1 cellular context compared by ENCODE assay signal in the genomic region with DNA sequence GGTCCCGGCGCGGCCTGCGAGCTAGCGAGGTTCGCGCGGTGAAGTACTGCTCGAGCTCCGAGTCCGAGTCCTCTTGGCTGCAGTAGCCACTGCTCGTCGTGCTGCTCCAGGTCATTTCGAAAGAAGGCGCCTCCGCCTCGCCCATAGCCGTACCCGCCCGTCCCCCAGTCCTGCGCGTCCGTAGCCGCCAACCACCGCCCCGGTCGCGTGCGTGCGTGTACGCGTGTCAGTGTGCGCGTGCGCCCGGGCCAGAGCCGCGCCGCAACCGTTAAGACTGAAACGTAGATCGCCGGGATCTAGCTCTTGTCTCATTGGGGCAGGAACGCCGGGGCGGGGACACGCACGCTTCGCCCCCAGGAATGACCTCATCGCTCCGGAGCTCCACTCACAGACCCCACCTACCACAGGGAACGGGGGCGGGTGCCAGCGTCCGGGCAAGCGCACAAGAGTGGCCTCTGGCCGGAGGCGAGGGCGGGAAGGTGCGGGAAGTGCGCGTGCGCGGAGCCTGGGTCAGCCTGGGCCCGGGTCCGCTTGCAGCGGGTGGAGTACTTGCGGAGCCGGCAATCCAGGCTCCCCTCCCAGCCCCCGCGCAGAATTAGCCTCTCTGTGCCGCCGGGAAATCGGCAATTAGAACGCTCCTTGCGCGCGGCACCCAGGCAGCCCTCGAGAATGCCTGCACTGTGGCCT.
TF ChIP-seq lines count a peak whose summit lies in the region.

No MANE protein-coding gene starts in this region.

TF ChIP-seq in HepG2, 621 proteins besides CTCF, POLR2A, EP300 and RAD21 (continued from another document):
- TF ChIP-seq TMF1 (CRISPR knock-in tag; IDR thresholded peaks at IDR 0.05; ENCODE audit: low read depth) (peak; percentile 91), ZNF230 (CRISPR knock-in tag; IDR thresholded peaks at IDR 0.05) (peak; percentile 85; the same call in 1 of the 2 replicates), ZNF552 (CRISPR knock-in tag; IDR thresholded peaks at IDR 0.05; ENCODE audit: borderline replicate concordance) (peak; percentile 60; the same call in 1 of the 2 replicates), SP4 (CRISPR knock-in tag; IDR thresholded peaks at IDR 0.05) (peak; percentile 82), LCORL (IDR thresholded peaks at IDR 0.05) (no peak), LCORL (CRISPR knock-in tag; IDR thresholded peaks at IDR 0.05) (peak; percentile 83; the same call in 1 of the 2 replicates), YY1 (IDR thresholded peaks at IDR 0.05; ENCODE audit: insufficient read depth, insufficient replicate concordance, low read depth, low read length) (peak; percentile 12), ZNF33A (CRISPR knock-in tag; IDR thresholded peaks at IDR 0.05; ENCODE audit: borderline replicate concordance) (no peak), MEF2D (CRISPR knock-in tag; IDR thresholded peaks at IDR 0.05) (peak; percentile 86), CBX1 (IDR thresholded peaks at IDR 0.05; ENCODE audit: low read depth) (no peak), ZNF709 (CRISPR knock-in tag; IDR thresholded peaks at IDR 0.05) (peak; percentile 93), ZNF101 (CRISPR knock-in tag; IDR thresholded peaks at IDR 0.05; ENCODE audit: borderline replicate concordance, low read depth) (0 out of 2 replicates have a peak, but pooled peaks have one; percentile 27), ZNF563 (CRISPR knock-in tag; IDR thresholded peaks at IDR 0.05) (peak; percentile 54; the same call in 1 of the 2 replicates), ZFX (CRISPR knock-in tag; IDR thresholded peaks at IDR 0.05; ENCODE audit: low read depth) (peak; percentile 94), ZNF274 (CRISPR knock-in tag; IDR thresholded peaks at IDR 0.05) (0 out of 2 replicates have a peak, but pooled peaks have one; percentile 46), ZNF878 (CRISPR knock-in tag; IDR thresholded peaks at IDR 0.05) (0 out of 2 replicates have a peak, but pooled peaks have one; percentile 1), MYNN (CRISPR knock-in tag; IDR thresholded peaks at IDR 0.05; ENCODE audit: low read depth) (0 out of 2 replicates have a peak, but pooled peaks have one; percentile 17), HCFC1 (IDR thresholded peaks at IDR 0.05; ENCODE audit: low read depth, low read length) (peak; percentile 26; the same call in 1 of the 2 replicates), RBM39 (IDR thresholded peaks at IDR 0.05; ENCODE audit: low read depth, low read length, poor library complexity, severe bottlenecking) (no peak), FOXA3 (CRISPR knock-in tag; IDR thresholded peaks at IDR 0.05) (peak; percentile 13; the same call in 1 of the 2 replicates), CCDC6 (CRISPR knock-in tag; IDR thresholded peaks at IDR 0.05) (no peak), CBX5 (CRISPR knock-in tag; IDR thresholded peaks at IDR 0.05; ENCODE audit: borderline replicate concordance) (no peak; the same call in 1 of the 2 replicates), ZSCAN21 (CRISPR knock-in tag; IDR thresholded peaks at IDR 0.05; ENCODE audit: borderline replicate concordance) (peak; percentile 68; the same call in 1 of the 2 replicates)
- TF ChIP-seq, protein P1, sequence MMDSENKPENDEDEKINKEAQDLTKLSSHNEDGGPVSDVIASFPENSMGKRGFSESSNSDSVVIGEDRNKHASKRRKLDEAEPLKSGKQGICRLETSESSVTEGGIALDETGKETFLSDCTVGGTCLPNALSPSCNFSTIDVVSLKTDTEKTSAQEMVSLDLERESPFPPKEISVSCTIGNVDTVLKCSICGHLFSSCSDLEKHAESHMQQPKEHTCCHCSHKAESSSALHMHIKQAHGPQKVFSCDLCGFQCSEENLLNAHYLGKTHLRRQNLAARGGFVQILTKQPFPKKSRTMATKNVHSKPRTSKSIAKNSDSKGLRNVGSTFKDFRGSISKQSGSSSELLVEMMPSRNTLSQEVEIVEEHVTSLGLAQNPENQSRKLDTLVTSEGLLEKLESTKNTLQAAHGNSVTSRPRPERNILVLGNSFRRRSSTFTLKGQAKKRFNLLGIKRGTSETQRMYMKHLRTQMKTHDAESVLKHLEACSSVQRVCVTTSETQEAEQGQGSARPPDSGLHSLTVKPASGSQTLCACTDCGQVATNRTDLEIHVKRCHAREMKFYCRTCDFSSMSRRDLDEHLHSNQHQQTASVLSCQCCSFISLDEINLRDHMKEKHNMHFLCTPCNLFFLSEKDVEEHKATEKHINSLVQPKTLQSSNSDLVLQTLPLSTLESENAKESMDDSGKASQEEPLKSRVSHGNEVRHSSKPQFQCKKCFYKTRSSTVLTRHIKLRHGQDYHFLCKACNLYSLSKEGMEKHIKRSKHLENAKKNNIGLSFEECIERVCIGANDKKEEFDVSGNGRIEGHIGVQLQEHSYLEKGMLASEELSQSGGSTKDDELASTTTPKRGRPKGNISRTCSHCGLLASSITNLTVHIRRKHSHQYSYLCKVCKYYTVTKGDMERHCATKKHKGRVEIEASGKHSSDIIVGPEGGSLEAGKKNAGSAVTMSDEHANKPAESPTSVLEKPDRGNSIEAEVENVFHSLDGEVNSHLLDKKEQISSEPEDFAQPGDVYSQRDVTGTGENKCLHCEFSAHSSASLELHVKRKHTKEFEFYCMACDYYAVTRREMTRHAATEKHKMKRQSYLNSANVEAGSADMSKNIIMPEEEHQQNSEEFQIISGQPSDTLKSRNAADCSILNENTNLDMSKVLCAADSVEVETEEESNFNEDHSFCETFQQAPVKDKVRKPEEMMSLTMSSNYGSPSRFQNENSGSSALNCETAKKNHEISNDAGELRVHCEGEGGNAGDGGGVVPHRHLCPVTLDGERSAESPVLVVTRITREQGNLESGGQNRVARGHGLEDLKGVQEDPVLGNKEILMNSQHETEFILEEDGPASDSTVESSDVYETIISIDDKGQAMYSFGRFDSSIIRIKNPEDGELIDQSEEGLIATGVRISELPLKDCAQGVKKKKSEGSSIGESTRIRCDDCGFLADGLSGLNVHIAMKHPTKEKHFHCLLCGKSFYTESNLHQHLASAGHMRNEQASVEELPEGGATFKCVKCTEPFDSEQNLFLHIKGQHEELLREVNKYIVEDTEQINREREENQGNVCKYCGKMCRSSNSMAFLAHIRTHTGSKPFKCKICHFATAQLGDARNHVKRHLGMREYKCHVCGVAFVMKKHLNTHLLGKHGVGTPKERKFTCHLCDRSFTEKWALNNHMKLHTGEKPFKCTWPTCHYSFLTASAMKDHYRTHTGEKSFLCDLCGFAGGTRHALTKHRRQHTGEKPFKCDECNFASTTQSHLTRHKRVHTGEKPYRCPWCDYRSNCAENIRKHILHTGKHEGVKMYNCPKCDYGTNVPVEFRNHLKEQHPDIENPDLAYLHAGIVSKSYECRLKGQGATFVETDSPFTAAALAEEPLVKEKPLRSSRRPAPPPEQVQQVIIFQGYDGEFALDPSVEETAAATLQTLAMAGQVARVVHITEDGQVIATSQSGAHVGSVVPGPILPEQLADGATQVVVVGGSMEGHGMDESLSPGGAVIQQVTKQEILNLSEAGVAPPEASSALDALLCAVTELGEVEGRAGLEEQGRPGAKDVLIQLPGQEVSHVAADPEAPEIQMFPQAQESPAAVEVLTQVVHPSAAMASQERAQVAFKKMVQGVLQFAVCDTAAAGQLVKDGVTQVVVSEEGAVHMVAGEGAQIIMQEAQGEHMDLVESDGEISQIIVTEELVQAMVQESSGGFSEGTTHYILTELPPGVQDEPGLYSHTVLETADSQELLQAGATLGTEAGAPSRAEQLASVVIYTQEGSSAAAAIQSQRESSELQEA (CRISPR knock-in tag; IDR thresholded peaks at IDR 0.05; ENCODE audit: not compliant biosample characterization), result peak; percentile 30
- TF ChIP-seq, protein P2, sequence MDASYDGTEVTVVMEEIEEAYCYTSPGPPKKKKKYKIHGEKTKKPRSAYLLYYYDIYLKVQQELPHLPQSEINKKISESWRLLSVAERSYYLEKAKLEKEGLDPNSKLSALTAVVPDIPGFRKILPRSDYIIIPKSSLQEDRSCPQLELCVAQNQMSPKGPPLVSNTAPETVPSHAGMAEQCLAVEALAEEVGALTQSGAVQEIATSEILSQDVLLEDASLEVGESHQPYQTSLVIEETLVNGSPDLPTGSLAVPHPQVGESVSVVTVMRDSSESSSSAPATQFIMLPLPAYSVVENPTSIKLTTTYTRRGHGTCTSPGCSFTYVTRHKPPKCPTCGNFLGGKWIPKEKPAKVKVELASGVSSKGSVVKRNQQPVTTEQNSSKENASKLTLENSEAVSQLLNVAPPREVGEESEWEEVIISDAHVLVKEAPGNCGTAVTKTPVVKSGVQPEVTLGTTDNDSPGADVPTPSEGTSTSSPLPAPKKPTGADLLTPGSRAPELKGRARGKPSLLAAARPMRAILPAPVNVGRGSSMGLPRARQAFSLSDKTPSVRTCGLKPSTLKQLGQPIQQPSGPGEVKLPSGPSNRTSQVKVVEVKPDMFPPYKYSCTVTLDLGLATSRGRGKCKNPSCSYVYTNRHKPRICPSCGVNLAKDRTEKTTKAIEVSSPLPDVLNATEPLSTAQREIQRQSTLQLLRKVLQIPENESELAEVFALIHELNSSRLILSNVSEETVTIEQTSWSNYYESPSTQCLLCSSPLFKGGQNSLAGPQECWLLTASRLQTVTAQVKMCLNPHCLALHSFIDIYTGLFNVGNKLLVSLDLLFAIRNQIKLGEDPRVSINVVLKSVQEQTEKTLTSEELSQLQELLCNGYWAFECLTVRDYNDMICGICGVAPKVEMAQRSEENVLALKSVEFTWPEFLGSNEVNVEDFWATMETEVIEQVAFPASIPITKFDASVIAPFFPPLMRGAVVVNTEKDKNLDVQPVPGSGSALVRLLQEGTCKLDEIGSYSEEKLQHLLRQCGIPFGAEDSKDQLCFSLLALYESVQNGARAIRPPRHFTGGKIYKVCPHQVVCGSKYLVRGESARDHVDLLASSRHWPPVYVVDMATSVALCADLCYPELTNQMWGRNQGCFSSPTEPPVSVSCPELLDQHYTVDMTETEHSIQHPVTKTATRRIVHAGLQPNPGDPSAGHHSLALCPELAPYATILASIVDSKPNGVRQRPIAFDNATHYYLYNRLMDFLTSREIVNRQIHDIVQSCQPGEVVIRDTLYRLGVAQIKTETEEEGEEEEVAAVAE (CRISPR knock-in tag; IDR thresholded peaks at IDR 0.05; ENCODE audit: borderline replicate concordance), result peak; percentile 46; the same call in 1 of the 2 replicates
- TF ChIP-seq, protein P3, sequence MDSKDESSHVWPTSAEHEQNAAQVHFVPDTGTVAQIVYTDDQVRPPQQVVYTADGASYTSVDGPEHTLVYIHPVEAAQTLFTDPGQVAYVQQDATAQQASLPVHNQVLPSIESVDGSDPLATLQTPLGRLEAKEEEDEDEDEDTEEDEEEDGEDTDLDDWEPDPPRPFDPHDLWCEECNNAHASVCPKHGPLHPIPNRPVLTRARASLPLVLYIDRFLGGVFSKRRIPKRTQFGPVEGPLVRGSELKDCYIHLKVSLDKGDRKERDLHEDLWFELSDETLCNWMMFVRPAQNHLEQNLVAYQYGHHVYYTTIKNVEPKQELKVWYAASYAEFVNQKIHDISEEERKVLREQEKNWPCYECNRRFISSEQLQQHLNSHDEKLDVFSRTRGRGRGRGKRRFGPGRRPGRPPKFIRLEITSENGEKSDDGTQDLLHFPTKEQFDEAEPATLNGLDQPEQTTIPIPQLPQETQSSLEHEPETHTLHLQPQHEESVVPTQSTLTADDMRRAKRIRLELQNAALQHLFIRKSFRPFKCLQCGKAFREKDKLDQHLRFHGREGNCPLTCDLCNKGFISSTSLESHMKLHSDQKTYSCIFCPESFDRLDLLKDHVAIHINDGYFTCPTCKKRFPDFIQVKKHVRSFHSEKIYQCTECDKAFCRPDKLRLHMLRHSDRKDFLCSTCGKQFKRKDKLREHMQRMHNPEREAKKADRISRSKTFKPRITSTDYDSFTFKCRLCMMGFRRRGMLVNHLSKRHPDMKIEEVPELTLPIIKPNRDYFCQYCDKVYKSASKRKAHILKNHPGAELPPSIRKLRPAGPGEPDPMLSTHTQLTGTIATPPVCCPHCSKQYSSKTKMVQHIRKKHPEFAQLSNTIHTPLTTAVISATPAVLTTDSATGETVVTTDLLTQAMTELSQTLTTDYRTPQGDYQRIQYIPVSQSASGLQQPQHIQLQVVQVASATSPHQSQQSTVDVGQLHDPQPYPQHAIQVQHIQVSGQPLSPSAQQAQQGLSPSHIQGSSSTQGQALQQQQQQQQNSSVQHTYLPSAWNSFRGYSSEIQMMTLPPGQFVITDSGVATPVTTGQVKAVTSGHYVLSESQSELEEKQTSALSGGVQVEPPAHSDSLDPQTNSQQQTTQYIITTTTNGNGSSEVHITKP (CRISPR knock-in tag; IDR thresholded peaks at IDR 0.05; ENCODE audit: low read depth), result peak; percentile 56
- TF ChIP-seq, protein P4, sequence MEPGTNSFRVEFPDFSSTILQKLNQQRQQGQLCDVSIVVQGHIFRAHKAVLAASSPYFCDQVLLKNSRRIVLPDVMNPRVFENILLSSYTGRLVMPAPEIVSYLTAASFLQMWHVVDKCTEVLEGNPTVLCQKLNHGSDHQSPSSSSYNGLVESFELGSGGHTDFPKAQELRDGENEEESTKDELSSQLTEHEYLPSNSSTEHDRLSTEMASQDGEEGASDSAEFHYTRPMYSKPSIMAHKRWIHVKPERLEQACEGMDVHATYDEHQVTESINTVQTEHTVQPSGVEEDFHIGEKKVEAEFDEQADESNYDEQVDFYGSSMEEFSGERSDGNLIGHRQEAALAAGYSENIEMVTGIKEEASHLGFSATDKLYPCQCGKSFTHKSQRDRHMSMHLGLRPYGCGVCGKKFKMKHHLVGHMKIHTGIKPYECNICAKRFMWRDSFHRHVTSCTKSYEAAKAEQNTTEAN (CRISPR knock-in tag; conservative IDR thresholded peaks at IDR 0.05), result peak; percentile 71; the same call in 1 of the 2 replicates
- TF ChIP-seq, protein P5, sequence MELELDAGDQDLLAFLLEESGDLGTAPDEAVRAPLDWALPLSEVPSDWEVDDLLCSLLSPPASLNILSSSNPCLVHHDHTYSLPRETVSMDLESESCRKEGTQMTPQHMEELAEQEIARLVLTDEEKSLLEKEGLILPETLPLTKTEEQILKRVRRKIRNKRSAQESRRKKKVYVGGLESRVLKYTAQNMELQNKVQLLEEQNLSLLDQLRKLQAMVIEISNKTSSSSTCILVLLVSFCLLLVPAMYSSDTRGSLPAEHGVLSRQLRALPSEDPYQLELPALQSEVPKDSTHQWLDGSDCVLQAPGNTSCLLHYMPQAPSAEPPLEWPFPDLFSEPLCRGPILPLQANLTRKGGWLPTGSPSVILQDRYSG (CRISPR knock-in tag; IDR thresholded peaks at IDR 0.05), result peak; percentile 0; the same call in 1 of the 2 replicates
TF ChIP-seq in HepG2: peak in this region for 314.
